Comparison of ENCODE assay signal across 8 cellular contexts in the genomic region with DNA sequence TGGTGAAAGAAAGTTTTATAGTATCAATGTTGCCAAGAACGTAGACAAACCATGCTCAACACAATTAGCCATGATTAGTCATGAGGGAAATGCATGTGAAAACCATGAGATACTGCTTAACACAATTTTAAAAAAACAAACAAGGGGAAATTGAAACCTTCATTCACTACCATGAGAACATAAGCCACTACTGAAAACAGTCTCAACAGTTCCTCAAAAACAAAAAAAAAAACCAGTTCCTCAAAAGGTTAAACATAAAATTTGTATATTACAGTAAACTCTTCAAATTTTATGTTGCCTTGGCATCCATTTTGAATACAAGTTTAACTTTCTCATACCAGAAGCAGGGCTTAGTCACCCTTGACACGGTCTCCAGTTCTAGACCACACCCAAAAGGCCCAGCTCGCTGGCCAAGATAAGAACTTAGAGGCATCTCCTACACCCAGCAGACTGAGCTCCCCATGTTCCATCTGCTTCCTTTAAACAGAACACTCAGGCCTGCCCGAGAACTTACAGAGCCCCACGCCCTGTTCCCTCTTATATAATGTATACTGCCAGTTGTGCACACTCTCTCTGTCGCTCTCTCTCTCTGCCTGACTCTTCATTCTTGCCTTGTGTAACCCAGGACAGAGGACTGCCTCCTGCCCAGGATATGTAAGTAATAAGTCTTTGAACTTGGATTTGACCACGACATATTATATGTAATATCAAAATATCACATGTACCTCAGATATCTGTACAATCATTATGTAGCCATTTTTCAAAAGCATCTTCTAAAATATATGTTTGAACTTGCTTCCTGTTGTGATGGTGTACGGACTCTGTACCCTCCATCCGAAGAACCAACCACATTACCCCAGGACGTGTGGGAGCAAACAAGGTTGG.
DNase-seq lines count a peak whose midpoint lies in the region; TF ChIP-seq lines count a peak whose summit lies in the region.

No MANE protein-coding gene starts in this region.

- H3K4me3 ChIP-seq in foreskin fibroblast (ENCODE audit: low read depth in 1 of 2, low read length in 2 of 2): no peak overlapping the region

- DNase-seq in GM03348 (ENCODE audit: low spot score) (peak; percentile 86), HCEC 1CT (peak; percentile 90), M059J (ENCODE audit: low read depth) (peak; percentile 88), foreskin fibroblast (peak; percentile 92 to 97), renal cortical epithelial cell (ENCODE audit: low read depth) (peak; percentile 87), NCI-H1417 treated with DMSO at 0.1 percent for 48 hours (lab: John Stamatoyannopoulos, UW) (no peak), NK-92 (lab: John Stamatoyannopoulos, UW; ENCODE audit: unreplicated experiment) (no peak)
- peak; percentile 44 for DNase-seq in activated T-cell treated with anti-CD3 and anti-CD28 coated beads, Interleukin-2, amount 50 U/mL, for 1 hour

- no peak for TF ChIP-seq CTCF in foreskin fibroblast (IDR thresholded peaks at IDR 0.05; ENCODE audit: low read depth, low read length)

Comparison
In these comparisons a context has a peak if more than half of its experiments do, and no peak if none do; other contexts are left out.
1. DNase-seq: peak in GM03348 (single experiment), HCEC 1CT (single experiment), M059J (single experiment), activated T-cell treated with anti-CD3 and anti-CD28 coated beads, Interleukin-2, amount 50 U/mL, for 1 hour (single experiment), foreskin fibroblast (2 of 2) and renal cortical epithelial cell (single experiment); none in NCI-H1417 treated with DMSO at 0.1 percent for 48 hours (single experiment) and NK-92 (single experiment).